ENCODE assay signal across 21 cellular contexts in genomic region chr20:51503376-51503775, GRCh38.
"Had no signal": no experiment of that assay in that cellular context is flagged by ENCODE, and none has a peak within 500 bp of the region (broad histone marks: within the 10 kb centered on the region; RNA-seq: fewer than 3 reads in every experiment).

No MANE protein-coding gene starts in this region.

- H3K9me3 ChIP-seq: mucosa of descending colon, right atrium auricular region, thyroid gland had no signal

- H3K27me3 ChIP-seq: brain microvascular endothelial cell, right atrium auricular region, thyroid gland had no signal

- H3K27ac ChIP-seq: brain microvascular endothelial cell, epithelial cell of prostate, right atrium auricular region, thyroid gland had no signal

- DNase-seq: activated CD4-positive, alpha-beta T cell treated with anti-CD3 and anti-CD28 coated beads, Interleukin-2, amount 50 U/mL, for 4 hours; activated gamma-delta T cell; activated T-cell treated with anti-CD3 and anti-CD28 coated beads, Interleukin-2, amount 50 U/mL, for 72 hours; anterior cingulate cortex; brain microvascular endothelial cell; cerebellar nuclear complex; head of caudate nucleus; mucosa of descending colon; stimulated activated CD4-positive, alpha-beta T cell treated with anti-CD3 and anti-CD28 coated beads, Interleukin-15, amount 100 ng/mL, for 24 hours; stimulated activated CD4-positive, alpha-beta T cell treated with anti-CD3 and anti-CD28 coated beads, Interleukin-4, amount 100 ng/mL, for 1 hour; stimulated activated naive B cell treated with anti-CD40 and anti-IgM and Interleukin-4, amounts not matched to agents 10 μg/mL and 1 μg/mL and 100 μg/mL, for 72 hours had no signal

- H3K27ac Mint-ChIP-seq: activated naive CD4-positive, alpha-beta T cell treated with anti-CD3 and anti-CD28 coated beads, Interleukin-2, amount 50 U/mL, for 72 hours; activated T-cell treated with anti-CD3 and anti-CD28 coated beads, Interleukin-2, amount 50 U/mL, for 72 hours; dendritic cell treated with granulocyte-macrophage colony-stimulating factor and Interleukin-4, amounts not matched to agents 40 ng/mL and 50 ng/mL, for 4 days; nephron; progenitor cell of endocrine pancreas; stimulated activated naive B cell treated with anti-CD40 and anti-IgM and Interleukin-4, amounts not matched to agents 10 μg/mL and 1 μg/mL and 100 μg/mL, for 72 hours had no signal

- H3K4me3 Mint-ChIP-seq: activated T-cell treated with anti-CD3 and anti-CD28 coated beads, Interleukin-2, amount 50 U/mL, for 72 hours; dendritic cell treated with granulocyte-macrophage colony-stimulating factor and Interleukin-4, amounts not matched to agents 40 ng/mL and 50 ng/mL, for 4 days; nephron; stimulated activated naive B cell treated with anti-CD40 and anti-IgM and Interleukin-4, amounts not matched to agents 10 μg/mL and 1 μg/mL and 100 μg/mL, for 72 hours; T-helper 2 cell treated with Interferon-gamma antibody and Interleukin-4, amounts not matched to agents 5 μg/mL and 100 μg/mL, for 36 hours had no signal

- H3K27me3 Mint-ChIP-seq: stimulated activated naive B cell treated with anti-CD40 and anti-IgM and Interleukin-4, amounts not matched to agents 10 μg/mL and 1 μg/mL and 100 μg/mL, for 72 hours had no signal

- H3K9me3 Mint-ChIP-seq: dendritic cell treated with granulocyte-macrophage colony-stimulating factor and Interleukin-4, amounts not matched to agents 40 ng/mL and 50 ng/mL, for 4 days; nephron; T-helper 2 cell treated with Interferon-gamma antibody and Interleukin-4, amounts not matched to agents 5 μg/mL and 100 μg/mL, for 36 hours had no signal

- ATAC-seq: activated naive CD4-positive, alpha-beta T cell treated with anti-CD3 and anti-CD28 coated beads, Interleukin-2, amount 50 U/mL, for 72 hours; activated T-cell treated with anti-CD3 and anti-CD28 coated beads, Interleukin-2, amount 50 U/mL, for 72 hours; left lobe of liver; mucosa of descending colon; stimulated activated naive B cell treated with anti-CD40 and anti-IgM and Interleukin-4, amounts not matched to agents 10 μg/mL and 1 μg/mL and 100 μg/mL, for 72 hours had no signal

- H3K36me3 ChIP-seq: brain microvascular endothelial cell, right atrium auricular region, thyroid gland had no signal

- H3K4me3 ChIP-seq: mucosa of descending colon, right atrium auricular region, skin epidermis, thyroid gland had no signal
